13 cellular contexts compared by ENCODE assay signal in genomic region chr13:40187836-40188591, GRCh38.
DNase-seq lines count a peak whose midpoint lies in the region; ATAC-seq and TF ChIP-seq lines count a peak whose summit lies in the region.
"Had no signal": no experiment of that assay in that cellular context is flagged by ENCODE, and none has a peak within 500 bp of the region (broad histone marks: within the 10 kb centered on the region; RNA-seq: fewer than 3 reads in every experiment).

No MANE protein-coding gene starts in this region.

- DNase-seq in T-helper 2 cell (peak in 4 of 5 experiments; percentile 25 to 86 (median 43)), stomach (no peak), DMS79 (lab: John Stamatoyannopoulos, UW) (no peak), SW 1271 (lab: John Stamatoyannopoulos, UW) (no peak), NCI-H128 (lab: John Stamatoyannopoulos, UW; ENCODE audit: unreplicated experiment) (no peak)
- DNase-seq in activated effector memory CD4-positive, alpha-beta T cell treated with anti-CD3 and anti-CD28 coated beads, Interleukin-2, amount 50 U/mL, for 16 hours, result peak; percentile 85
- DNase-seq: cortex of kidney, EL, NCI-H2029 treated with DMSO at 0.1 percent for 48 hours, SK-N-SH, testis had no signal

- 82 to 94% (median 88%) methylated on average over 24 to 28 of the region's 28 CpGs for WGBS in stomach, 5 donors

- TF ChIP-seq EP300 in stomach (IDR thresholded peaks at IDR 0.05), result no peak

- H3K4me1 ChIP-seq in stomach, result peaks cover 12 to 38% (median 29%) of the 10 kb centered on the region in 4 donors

- no peaks in the 10 kb centered on the region for H3K36me3 ChIP-seq in stomach

- H3K27ac ChIP-seq in layer of hippocampus (ENCODE audit: low read depth, low read length) (peak overlapping the region; percentile 97), stomach (peak overlapping the region in 4 of 5 donors; percentile 1 to 81 (median 26))

- H3K9me3 ChIP-seq in stomach, result no peaks in the 10 kb centered on the region
- H3K9me3 ChIP-seq: SK-N-SH, testis had no signal

- H3K27me3 ChIP-seq in layer of hippocampus (ENCODE audit: control insufficient read depth, insufficient read depth, low read length), result no peaks in the 10 kb centered on the region
- H3K27me3 ChIP-seq in stomach, result no peaks in the 10 kb centered on the region
- H3K27me3 ChIP-seq: testis had no signal

- H3K4me3 ChIP-seq in stomach, result no peak overlapping the region

- TF ChIP-seq POLR2A in stomach (IDR thresholded peaks at IDR 0.05), result no peak

- intact Hi-C loops in stomach (cut with DNase I; ENCODE audit: low total_unique reads), result no loop called here

- ATAC-seq in GM18867 (IDR thresholded peaks at IDR 0.05; ENCODE audit: unreplicated experiment), result no peak

- TF ChIP-seq CTCF in stomach (IDR thresholded peaks at IDR 0.05), result no peak

Comparison
In these comparisons a context has a peak if more than half of its experiments do, and no peak if none do; other contexts are left out.
1. DNase-seq: peak in T-helper 2 cell (4 of 5) and activated effector memory CD4-positive, alpha-beta T cell treated with anti-CD3 and anti-CD28 coated beads, Interleukin-2, amount 50 U/mL, for 16 hours (single experiment); none in stomach (single experiment), DMS79 (single experiment), SW 1271 (0 of 2) and NCI-H128 (single experiment).